8 cellular contexts compared by ENCODE assay signal in genomic region chr17:39982069-39982371, GRCh38. TPM values are rescaled to one million over a fixed set of nuclear protein-coding genes. Genes with fewer than 3 reads are reported as not detected.
A peak's percentile ranks its signal among the peaks of the same experiment; 100 is the strongest.
DNase-seq lines count a peak whose midpoint lies in the region; ATAC-seq and TF ChIP-seq lines count a peak whose summit lies in the region.

No MANE protein-coding gene starts in this region.

- H3K36me3 ChIP-seq in adipocyte (ENCODE audit: control insufficient read depth, insufficient read depth, low read length, severe bottlenecking): peaks cover 30% of the 10 kb centered on the region
- peaks cover 16 to 30% (median 27%) of the 10 kb centered on the region in 4 donors for H3K36me3 ChIP-seq in liver (ENCODE audit: control insufficient read depth in 4 of 4, insufficient read depth in 3 of 4, low read depth in 1 of 4, low read length in 3 of 4)
- peaks cover 30% of the 10 kb centered on the region for H3K36me3 ChIP-seq in thymus (ENCODE audit: control insufficient read depth, insufficient read depth)

- H3K4me3 Mint-ChIP-seq in activated T-cell treated with anti-CD3 and anti-CD28 coated beads, Interleukin-2, amount 50 U/mL, for 4 hours: peak overlapping the region; percentile 95

- ATAC-seq in activated T-cell treated with anti-CD3 and anti-CD28 coated beads, Interleukin-2, amount 50 U/mL, for 4 hours: no peak
- ATAC-seq in HG03280 (IDR thresholded peaks at IDR 0.05; ENCODE audit: unreplicated experiment): no peak

- H3K4me1 Mint-ChIP-seq in activated T-cell treated with anti-CD3 and anti-CD28 coated beads, Interleukin-2, amount 50 U/mL, for 4 hours (ENCODE audit: low read depth): peaks cover 29% of the 10 kb centered on the region

- no peak for DNase-seq in activated T-cell treated with anti-CD3 and anti-CD28 coated beads, Interleukin-2, amount 50 U/mL, for 4 hours
- no peak for DNase-seq in activated T-cell treated with anti-CD3 and anti-CD28 coated beads for 4 hours
- DNase-seq in adipocyte (ENCODE audit: low read depth): peak; percentile 10
- no peak for DNase-seq in stimulated activated CD4-positive, alpha-beta T cell treated with anti-CD3 and anti-CD28 coated beads, Interleukin-12 subunit alpha, Interleukin-12 subunit beta, amount 100 ng/mL, for 4 hours
- DNase-seq in NCI-H748 (lab: John Stamatoyannopoulos, UW; ENCODE audit: unreplicated experiment): no peak

- H3K27ac ChIP-seq in liver (ENCODE audit: low read depth in 1 of 2, low read length in 2 of 2) (peak overlapping the region; percentile 85 to 86), thymus (ENCODE audit: low read depth) (no peak overlapping the region)

- no peaks in the 10 kb centered on the region for H3K9me3 ChIP-seq in adipocyte (ENCODE audit: control insufficient read depth, low read length)
- H3K9me3 ChIP-seq in liver (ENCODE audit: control insufficient read depth in 4 of 4, low read length in 3 of 4): no peaks in the 10 kb centered on the region
- no peaks in the 10 kb centered on the region for H3K9me3 ChIP-seq in thymus (ENCODE audit: control insufficient read depth)

- H3K4me3 ChIP-seq in adipocyte (ENCODE audit: low read length) (peak overlapping the region; percentile 91), liver (ENCODE audit: low read depth in 1 of 3, low read length in 3 of 3) (peak overlapping the region; percentile 85 to 99 (median 86)), thymus (ENCODE audit: low read length) (peak overlapping the region; percentile 93)

- H3K27me3 Mint-ChIP-seq in activated T-cell treated with anti-CD3 and anti-CD28 coated beads, Interleukin-2, amount 50 U/mL, for 4 hours (ENCODE audit: low read depth): no peaks in the 10 kb centered on the region

- H3K9ac ChIP-seq in adipocyte (ENCODE audit: low read length) (peak overlapping the region; percentile 99), liver (ENCODE audit: low read depth in 1 of 2, low read length in 2 of 2) (peak overlapping the region; percentile 76 to 92)

- 17% methylated on average over 2 of the region's 2 CpGs for WGBS in liver
- WGBS in thymus: 68% methylated on average over 2 of the region's 2 CpGs

- no peaks in the 10 kb centered on the region for H3K9me3 Mint-ChIP-seq in activated T-cell treated with anti-CD3 and anti-CD28 coated beads, Interleukin-2, amount 50 U/mL, for 4 hours

- no peak for TF ChIP-seq RAD21 in liver (IDR thresholded peaks at IDR 0.05)

- peaks cover 30% of the 10 kb centered on the region for H3K4me1 ChIP-seq in adipocyte (ENCODE audit: control insufficient read depth, insufficient read depth, low read length)
- peaks cover 0 to 23% (median 20%) of the 10 kb centered on the region in 4 donors for H3K4me1 ChIP-seq in liver (ENCODE audit: control insufficient read depth in 4 of 4, insufficient read depth in 4 of 4, low read length in 3 of 4)
- peaks cover 14% of the 10 kb centered on the region for H3K4me1 ChIP-seq in thymus (ENCODE audit: control insufficient read depth, insufficient read depth, low read length)

- H3K27me3 ChIP-seq in adipocyte (replicated peaks; ENCODE audit: control insufficient read depth, insufficient read depth, low read length): no peaks in the 10 kb centered on the region
- no peaks in the 10 kb centered on the region for H3K27me3 ChIP-seq in liver (ENCODE audit: control insufficient read depth in 4 of 4, insufficient read depth in 4 of 4, low read length in 3 of 4)
- no peaks in the 10 kb centered on the region for H3K27me3 ChIP-seq in thymus (ENCODE audit: control insufficient read depth, insufficient read depth)

- no peak for TF ChIP-seq CTCF in liver (IDR thresholded peaks at IDR 0.05; ENCODE audit: low read depth, low read length, missing input control)

- H3K36me3 Mint-ChIP-seq in activated T-cell treated with anti-CD3 and anti-CD28 coated beads, Interleukin-2, amount 50 U/mL, for 4 hours (ENCODE audit: insufficient read depth): peaks cover 32% of the 10 kb centered on the region

TF ChIP-seq in liver, 16 proteins besides CTCF, POLR2A, EP300 and RAD21:
- TF ChIP-seq YY1 (IDR thresholded peaks at IDR 0.05) (no peak), HNF4G (IDR thresholded peaks at IDR 0.05) (no peak), RXRA (IDR thresholded peaks at IDR 0.05) (no peak), NR2F2 (IDR thresholded peaks at IDR 0.05) (no peak), HNF4A (conservative IDR thresholded peaks at IDR 0.05) (no peak), SP1 (IDR thresholded peaks at IDR 0.05) (no peak), MAX (IDR thresholded peaks at IDR 0.05) (no peak)

RNA-seq across cellular contexts. Expression of gene PSMD3, which starts 1.4 kb away (rescaled TPM):
- 100 to 1,000 TPM; 276 to 288 (median 280) TPM for total RNA-seq in activated T-cell treated with anti-CD3 and anti-CD28 coated beads, Interleukin-2, amount 50 U/mL, for 4 hours
- 10 to 100 TPM; 62.3 to 80.7 TPM for total RNA-seq in liver
- polyA plus RNA-seq in liver (10 to 100 TPM; 30.7 to 70.4 TPM), thymus (48.1 TPM)

RNA-seq across cellular contexts. Expression of gene GSDMA, which starts 19.2 kb away (rescaled TPM):
- 1 to 10 TPM in 1 of 3 donors, under 1 TPM in 2; 0.32 to 1.6 (median 0.41) TPM for total RNA-seq in activated T-cell treated with anti-CD3 and anti-CD28 coated beads, Interleukin-2, amount 50 U/mL, for 4 hours
- total RNA-seq in liver: under 1 TPM; 0.08 to 0.23 TPM
- polyA plus RNA-seq in liver (under 1 TPM; 0.06 to 0.18 TPM), thymus (1.7 TPM)

RNA-seq across cellular contexts. Expression of gene CSF3, which starts 33.2 kb away (rescaled TPM):
- not detected for total RNA-seq in activated T-cell treated with anti-CD3 and anti-CD28 coated beads, Interleukin-2, amount 50 U/mL, for 4 hours
- total RNA-seq in liver: not detected
- polyA plus RNA-seq in liver (not detected), thymus (1.3 TPM)

RNA-seq across cellular contexts. Expression of gene LRRC3C, which starts 54.5 kb away (rescaled TPM):
- total RNA-seq in activated T-cell treated with anti-CD3 and anti-CD28 coated beads, Interleukin-2, amount 50 U/mL, for 4 hours: not detected
- total RNA-seq in liver: under 1 TPM in 1 of 2 donors, not detected in 1; 0.17 TPM
- polyA plus RNA-seq in liver (under 1 TPM; 0.08 to 0.24 TPM), thymus (0.05 TPM)

RNA-seq across cellular contexts. Expression of gene ORMDL3, which starts 54.6 kb away (rescaled TPM):
- 10 to 100 TPM; 48.9 to 71.0 (median 52.1) TPM for total RNA-seq in activated T-cell treated with anti-CD3 and anti-CD28 coated beads, Interleukin-2, amount 50 U/mL, for 4 hours
- total RNA-seq in liver: 100 to 1,000 TPM; 138 to 141 TPM
- polyA plus RNA-seq in liver: 100 to 1,000 TPM in 1 of 2 donors, 10 to 100 TPM in 1; 71.0 to 112 TPM
- 67.6 TPM for polyA plus RNA-seq in thymus
